ENCODE assay signal across 17 cellular contexts in genomic region chr13:96967248-96967745, GRCh38. TPM values are rescaled to one million over a fixed set of nuclear protein-coding genes. Genes with fewer than 3 reads are reported as not detected.
DNase-seq lines count a peak whose midpoint lies in the region; ATAC-seq, FAIRE-seq and TF ChIP-seq lines count a peak whose summit lies in the region.
"Had no signal": no experiment of that assay in that cellular context is flagged by ENCODE, and none has a peak within 500 bp of the region (broad histone marks: within the 10 kb centered on the region; RNA-seq: fewer than 3 reads in every experiment).

No MANE protein-coding gene starts in this region.

- TF ChIP-seq POLR2A in HepG2 (IDR thresholded peaks at IDR 0.05; ENCODE audit: insufficient read depth in 1 of 2, low read depth in 2 of 2, low read length in 2 of 2) (no peak), right lobe of liver (IDR thresholded peaks at IDR 0.05) (no peak), K562 (conservative IDR thresholded peaks at IDR 0.05) (no peak)

- DNase-seq in HepG2 (ENCODE audit: low spot score): peak; percentile 25
- no peak for DNase-seq in right lobe of liver
- peak; percentile 9 for DNase-seq in MG63
- peak; percentile 54 to 64 (median 60) for DNase-seq in K562 (ENCODE audit: extremely low read depth in 1 of 4, low spot score in 3 of 4)
- no peak for DNase-seq in T-helper 2 cell treated with Interferon-gamma antibody and Interleukin-4, amounts not matched to agents 5 μg/mL and 100 μg/mL, for 36 hours (ENCODE audit: low spot score)
- DNase-seq in SK-N-DZ (ENCODE audit: low spot score): no peak
- DNase-seq in hypothalamus (lab: John Stamatoyannopoulos, UW): no peak
- DNase-seq in NCI-H1930 (lab: John Stamatoyannopoulos, UW): no peak
- DNase-seq: activated CD8-positive, alpha-beta T cell treated with anti-CD3 and anti-CD28 coated beads, Interleukin-2, amount 10 ng/mL, durations not matched to agents 7 days and 5 days; activated naive CD4-positive, alpha-beta T cell treated with anti-CD3 and anti-CD28 coated beads for 36 hours; central memory CD4-positive, alpha-beta T cell; stimulated activated CD4-positive, alpha-beta T cell treated with anti-CD3 and anti-CD28 coated beads, Interleukin-4, amount 100 ng/mL, for 24 hours; stimulated activated naive CD4-positive, alpha-beta T cell treated with Interleukin-2 at 50 U/mL for 16 hours; T-helper 9 cell had no signal

- 6% methylated on average over 11 of the region's 12 CpGs for WGBS in HepG2 (ENCODE audit: low lambda C conversion rate)
- 67% methylated on average over 12 of the region's 12 CpGs for WGBS in right lobe of liver (ENCODE audit: insufficient coverage, low coverage, low lambda C conversion rate, missing lambda C conversion rate)
- WGBS in K562 (ENCODE audit: insufficient coverage, low coverage, missing lambda C conversion rate): 0% methylated on average over 4 of the region's 12 CpGs

- no peak overlapping the region for H2AFZ ChIP-seq in HepG2 (ENCODE audit: low read length)
- no peak overlapping the region for H2AFZ ChIP-seq in K562 (ENCODE audit: low read depth, low read length)

- no peaks in the 10 kb centered on the region for H3K4me1 Mint-ChIP-seq in T-helper 2 cell treated with Interferon-gamma antibody and Interleukin-4, amounts not matched to agents 5 μg/mL and 100 μg/mL, for 36 hours (ENCODE audit: low read depth)

- H3K9me3 ChIP-seq in HepG2 (ENCODE audit: low read length): no peaks in the 10 kb centered on the region
- peaks cover 0 to 6% (median 3%) of the 10 kb centered on the region in 4 donors for H3K9me3 ChIP-seq in right lobe of liver
- H3K9me3 ChIP-seq in MG63: peaks cover 2% of the 10 kb centered on the region; the same call in 1 of the 2 replicates
- no peaks in the 10 kb centered on the region for H3K9me3 ChIP-seq in K562 (replicated peaks; ENCODE audit: control insufficient read depth, insufficient read depth, low read depth, low read length)

- H4K20me1 ChIP-seq in HepG2 (ENCODE audit: insufficient read depth, low read length) (no peaks in the 10 kb centered on the region), K562 (replicated peaks; ENCODE audit: control insufficient read depth, insufficient read depth, low read length) (no peaks in the 10 kb centered on the region)

- no TSS peak for BruUV-seq in HepG2 (replicated peaks; lab: Mats Ljungman, UMichigan)
- no TSS peak for BruUV-seq in K562 (replicated peaks; lab: Mats Ljungman, UMichigan)

- no peaks in the 10 kb centered on the region for H3K27me3 Mint-ChIP-seq in T-helper 2 cell treated with Interferon-gamma antibody and Interleukin-4, amounts not matched to agents 5 μg/mL and 100 μg/mL, for 36 hours (ENCODE audit: low read depth)

- H3K4me2 ChIP-seq in HepG2 (ENCODE audit: low read depth, low read length) (peak overlapping the region; percentile 71), K562 (ENCODE audit: insufficient read depth, low read length) (peak overlapping the region; percentile 52)

- no peak for TF ChIP-seq EP300 in HepG2 (IDR thresholded peaks at IDR 0.05; ENCODE audit: low read depth in 2 of 2, low read length in 2 of 2)
- no peak for TF ChIP-seq EP300 in HepG2 (CRISPR knock-in tag; IDR thresholded peaks at IDR 0.05; ENCODE audit: borderline replicate concordance)
- TF ChIP-seq EP300 in K562 (IDR thresholded peaks at IDR 0.05; ENCODE audit: low read length): no peak

- H3K27ac Mint-ChIP-seq in T-helper 2 cell treated with Interferon-gamma antibody and Interleukin-4, amounts not matched to agents 5 μg/mL and 100 μg/mL, for 36 hours: no peak overlapping the region
- H3K27ac Mint-ChIP-seq: activated CD8-positive, alpha-beta T cell treated with anti-CD3 and anti-CD28 coated beads, Interleukin-2, amount 10 ng/mL, durations not matched to agents 7 days and 5 days; activated naive CD4-positive, alpha-beta T cell treated with anti-CD3 and anti-CD28 coated beads for 36 hours had no signal

- H3K9ac ChIP-seq in HepG2 (ENCODE audit: insufficient read depth, low read depth, low read length) (no peak overlapping the region), K562 (ENCODE audit: insufficient read depth in 1 of 2, low read depth in 2 of 2, low read length in 2 of 2) (no peak overlapping the region)

- ATAC-seq in HepG2 (peak; percentile 92), right lobe of liver (no peak), K562 (peak; percentile 93)
- ATAC-seq: activated CD8-positive, alpha-beta T cell treated with anti-CD3 and anti-CD28 coated beads, Interleukin-2, amount 10 ng/mL, durations not matched to agents 7 days and 5 days; esophagus mucosa had no signal

- H3K4me1 ChIP-seq in HepG2 (ENCODE audit: insufficient read depth, low read length) (0 out of 2 replicates have a peak, but pooled peaks cover 7% of the 10 kb centered on the region), right lobe of liver (no peaks in the 10 kb centered on the region), K562 (replicated peaks in 1 of 2; ENCODE audit: control insufficient read depth in 2 of 2, insufficient read depth in 2 of 2, low read length in 2 of 2) (no peaks in the 10 kb centered on the region)

- no peaks in the 10 kb centered on the region for H3K36me3 ChIP-seq in HepG2 (replicated peaks in 1 of 2; ENCODE audit: control insufficient read depth in 1 of 2, insufficient read depth in 2 of 2, low read length in 2 of 2)
- no peaks in the 10 kb centered on the region for H3K36me3 ChIP-seq in right lobe of liver
- H3K36me3 ChIP-seq in MG63: no peaks in the 10 kb centered on the region
- no peaks in the 10 kb centered on the region for H3K36me3 ChIP-seq in K562 (ENCODE audit: control insufficient read depth, insufficient read depth, low read length)

- FAIRE-seq in HepG2 (lab: Jason Lieb, UNC) (no peak), K562 (lab: Jason Lieb, UNC) (no peak)

- in situ Hi-C loops in HepG2 (cut with HindIII; ENCODE audit: extremely low pct_ligation_motif_present, low pct_unique_long_range_greater_than_20kb) (loop anchor here (10.0 to 25.0 kb wide), 3 partner anchors 822 to 1780 kb away; no protein-coding TSS in a partner anchor), K562 (cut with MboI) (loop anchor here (25.0 kb wide), 1 partner anchor 1455 kb away; no protein-coding TSS in a partner anchor)

- H3K4me3 ChIP-seq in HepG2 (replicated peaks in 1 of 3; ENCODE audit: insufficient read depth in 1 of 3, low read depth in 2 of 3, low read length in 3 of 3) (peak overlapping the region in 1 of 3 experiments; percentile 33; a peak in 3 of 6 replicates), right lobe of liver (no peak overlapping the region), MG63 (peak overlapping the region; percentile 22), K562 (peak overlapping the region; percentile 13; the same call in 1 of the 2 replicates)

- peaks cover 49% of the 10 kb centered on the region for H3K9me3 Mint-ChIP-seq in T-helper 2 cell treated with Interferon-gamma antibody and Interleukin-4, amounts not matched to agents 5 μg/mL and 100 μg/mL, for 36 hours

- POLR2A ChIA-PET in HepG2 (lab: Yijun Ruan, JAX) (no interaction called here), K562 (lab: Yijun Ruan, JAX) (no interaction called here)

- no peaks in the 10 kb centered on the region for H3K9me1 ChIP-seq in K562 (ENCODE audit: control insufficient read depth, insufficient read depth, low read length)

- TF ChIP-seq CTCF in HepG2 (CRISPR knock-in tag; IDR thresholded peaks at IDR 0.05) (peak; percentile 52), right lobe of liver (IDR thresholded peaks at IDR 0.05) (no peak), K562 (IDR thresholded peaks at IDR 0.05 in 2 of 3, conservative IDR thresholded peaks at IDR 0.05 in 1 of 3; ENCODE audit: insufficient read depth in 2 of 3, low read depth in 1 of 3, low read length in 3 of 3) (peak; percentile 16 to 51 (median 35); a peak in 4 of 6 replicates)

- no peak overlapping the region for H3K4me3 Mint-ChIP-seq in T-helper 2 cell treated with Interferon-gamma antibody and Interleukin-4, amounts not matched to agents 5 μg/mL and 100 μg/mL, for 36 hours
- H3K4me3 Mint-ChIP-seq: activated CD8-positive, alpha-beta T cell treated with anti-CD3 and anti-CD28 coated beads, Interleukin-2, amount 10 ng/mL, durations not matched to agents 7 days and 5 days; activated naive CD4-positive, alpha-beta T cell treated with anti-CD3 and anti-CD28 coated beads for 36 hours had no signal

- H3K27ac ChIP-seq in HepG2 (ENCODE audit: extremely low read length, insufficient read depth, low read length) (no peak overlapping the region), right lobe of liver (no peak overlapping the region), K562 (ENCODE audit: extremely low read depth, low read depth, low read length) (no peak overlapping the region)

- no peak for TF ChIP-seq RAD21 in HepG2 (CRISPR knock-in tag; IDR thresholded peaks at IDR 0.05)
- TF ChIP-seq RAD21 in K562 (CRISPR knock-in tag; conservative IDR thresholded peaks at IDR 0.05 in 1 of 2, IDR thresholded peaks at IDR 0.05 in 1 of 2): no peak

- intact Hi-C loops in HepG2 (cut with micrococcal nuclease; ENCODE audit: unreplicated experiment): loop anchor here (1.0 to 2.0 kb wide), 2 partner anchors 824 to 947 kb away; no protein-coding TSS in a partner anchor
- intact Hi-C loops in right lobe of liver (cut with DNase I): no loop called here
- intact Hi-C loops in K562 (cut with micrococcal nuclease): loop anchor here (5.0 to 10.0 kb wide), 4 partner anchors 145 to 1342 kb away; no protein-coding TSS in a partner anchor

- CTCF ChIA-PET in HepG2 (lab: Yijun Ruan, JAX; ENCODE audit: low intra/inter-chr PET ratio, low total read pairs) (interaction anchor here (0.9 to 2.3 kb wide), 3 partner anchors 145 to 947 kb away, joined by 3 to 15 read pairs (median 9); no protein-coding TSS in a partner anchor), K562 (lab: Yijun Ruan, JAX; ENCODE audit: low intra/inter-chr PET ratio) (interaction anchor here (0.6 to 1.0 kb wide), 3 partner anchors 694 to 946 kb away, joined by 3 to 5 read pairs (median 5); no protein-coding TSS in a partner anchor)

- H3K79me2 ChIP-seq in HepG2 (ENCODE audit: insufficient read depth, low read length) (no peaks in the 10 kb centered on the region), K562 (ENCODE audit: control insufficient read depth, insufficient read depth, low read length) (no peaks in the 10 kb centered on the region)

- H3K36me3 Mint-ChIP-seq in T-helper 2 cell treated with Interferon-gamma antibody and Interleukin-4, amounts not matched to agents 5 μg/mL and 100 μg/mL, for 36 hours (ENCODE audit: low read depth): no peaks in the 10 kb centered on the region

- H3K27me3 ChIP-seq in HepG2 (ENCODE audit: control insufficient read depth in 1 of 2, insufficient read depth in 2 of 2, low read length in 2 of 2) (no peaks in the 10 kb centered on the region; a peak in 2 of 5 replicates), right lobe of liver (no peaks in the 10 kb centered on the region), MG63 (no peaks in the 10 kb centered on the region; the same call in 1 of the 2 replicates), K562 (ENCODE audit: control insufficient read depth in 2 of 2, insufficient read depth in 2 of 2, low read length in 2 of 2) (no peaks in the 10 kb centered on the region)

RNA-seq across cellular contexts. Expression of gene OXGR1, which starts 27.0 kb away (rescaled TPM):
- total RNA-seq in HepG2 (2016; rRNA removed; fragmentation: Illumina TruSeq; extraction: Trizol): not detected in 2 replicates
- not detected in 2 replicates for total RNA-seq in HepG2 (2016; cell fraction: cytosol; rRNA removed; fragmentation: Illumina TruSeq; extraction: Trizol; ENCODE audit: low read depth)
- total RNA-seq in HepG2 (2016; cell fraction: insoluble cytoplasmic fraction; rRNA removed; fragmentation: Illumina TruSeq; extraction: Trizol): not detected in 2 replicates
- total RNA-seq in HepG2 (2016; cell fraction: membrane; rRNA removed; fragmentation: Illumina TruSeq; extraction: Trizol): not detected in 2 replicates
- total RNA-seq in HepG2 (2016; cell fraction: nucleus; rRNA removed; fragmentation: Illumina TruSeq; extraction: Trizol): not detected in 2 replicates
- not detected in 2 replicates for polyA plus RNA-seq in HepG2 (2011; rRNA removed)
- not detected in 2 replicates for polyA plus RNA-seq in HepG2 (2011; cell fraction: cytosol; rRNA removed)
- polyA plus RNA-seq in HepG2 (2011; cell fraction: nucleus; rRNA removed): not detected in 2 replicates
- not detected in 2 replicates for polyA plus RNA-seq in HepG2 (2012)
- not detected in 2 replicates for polyA plus RNA-seq in HepG2 (2016; cell fraction: cytosol; fragmentation: Illumina TruSeq; extraction: Trizol; ENCODE audit: low read depth)
- not detected in 2 replicates for polyA plus RNA-seq in HepG2 (2016; cell fraction: insoluble cytoplasmic fraction; fragmentation: Illumina TruSeq; extraction: Trizol; ENCODE audit: low read depth)
- not detected in 2 replicates for polyA plus RNA-seq in HepG2 (2016; cell fraction: membrane; fragmentation: Illumina TruSeq; extraction: Trizol; ENCODE audit: low read depth)
- polyA plus RNA-seq in HepG2 (2016; cell fraction: nucleus; fragmentation: Illumina TruSeq; extraction: Trizol; ENCODE audit: insufficient read depth, low read depth): not detected in 2 replicates
- polyA minus RNA-seq in HepG2 (2011; rRNA and poly(A)+ RNA removed; ENCODE audit: low replicate concordance): not detected in 2 replicates
- polyA minus RNA-seq in HepG2 (2011; cell fraction: cytosol; rRNA and poly(A)+ RNA removed): not detected in 2 replicates
- not detected in 2 replicates for polyA minus RNA-seq in HepG2 (2011; cell fraction: nucleus; rRNA and poly(A)+ RNA removed)
- not detected for total RNA-seq in right lobe of liver
- not detected in 2 replicates for total RNA-seq in MG63 (2014; rRNA removed; shearing (Covaris generic); ENCODE audit: low replicate concordance)
- not detected in 2 replicates for total RNA-seq in K562 (2011; cell fraction: chromatin; rRNA removed; ENCODE audit: low replicate concordance)
- total RNA-seq in K562 (2011; cell fraction: nucleolus; rRNA removed): not detected in 2 replicates
- not detected in 2 replicates for total RNA-seq in K562 (2011; cell fraction: nucleoplasm; rRNA removed)
- not detected in 2 replicates for total RNA-seq in K562 (2014; rRNA removed)
- not detected in 2 replicates for total RNA-seq in K562 (2014; rRNA removed; fragmentation: Illumina TruSeq; extraction: Trizol)
- not detected in 2 replicates for total RNA-seq in K562 (2015; rRNA removed; fragmentation: Illumina TruSeq; extraction: Trizol)
- not detected in 2 replicates for total RNA-seq in K562 (2021)
- not detected in 2 replicates for polyA plus RNA-seq in K562 (2011; rRNA removed)
- polyA plus RNA-seq in K562 (2011; cell fraction: cytosol; rRNA removed): not detected in 2 replicates
- not detected in 2 replicates for polyA plus RNA-seq in K562 (2011; cell fraction: nucleus; rRNA removed)
- polyA plus RNA-seq in K562 (2012): not detected in 2 replicates
- not detected in 2 replicates for polyA plus RNA-seq in K562 (2014; fragmentation: Illumina TruSeq; extraction: Trizol)
- polyA plus RNA-seq in K562 (2014; fragmentation: Nextera tagmentation; extraction: Ambion mirVana): under 1 TPM in 1 of 2 experiments, not detected in 1; 0.03 TPM
- not detected in 2 replicates for polyA plus RNA-seq in K562 (2014; rRNA removed)
- not detected in 2 replicates for polyA minus RNA-seq in K562 (2011; rRNA and poly(A)+ RNA removed)
- not detected in 2 replicates for polyA minus RNA-seq in K562 (2011; cell fraction: cytosol; rRNA and poly(A)+ RNA removed)
- not detected in 2 replicates for polyA minus RNA-seq in K562 (2011; cell fraction: nucleus; rRNA and poly(A)+ RNA removed)
- 0.20 and 2.9 TPM in 2 replicates for polyA plus RNA-seq in SK-N-DZ (2014; cell fraction: cytosol; rRNA removed)
- polyA plus RNA-seq in SK-N-DZ (2014; cell fraction: nucleus; rRNA removed): 0.19 and 0.22 TPM in 2 replicates
- total RNA-seq: activated CD8-positive, alpha-beta T cell treated with anti-CD3 and anti-CD28 coated beads, Interleukin-2, amount 10 ng/mL, durations not matched to agents 7 days and 5 days; activated naive CD4-positive, alpha-beta T cell treated with anti-CD3 and anti-CD28 coated beads for 36 hours; mononuclear cell; pulmonary artery endothelial cell had no signal

Comparison
In these comparisons a context has a peak if more than half of its experiments do, and no peak if none do; other contexts are left out.
1. ATAC-seq: peak in HepG2 (single experiment) and K562 (single experiment); none in right lobe of liver (0 of 4).
2. DNase-seq: peak in HepG2 (single experiment), MG63 (single experiment) and K562 (4 of 4); none in right lobe of liver (0 of 3), T-helper 2 cell treated with Interferon-gamma antibody and Interleukin-4, amounts not matched to agents 5 μg/mL and 100 μg/mL, for 36 hours (single experiment), SK-N-DZ (single experiment), hypothalamus (0 of 51) and NCI-H1930 (0 of 2).
3. CTCF ChIP-seq: peak in HepG2 (single experiment) and K562 (3 of 3); none in right lobe of liver (0 of 4).
4. intact Hi-C loops: an anchor here in HepG2 (1.0 to 2.0 kb wide) and K562 (5.0 to 10.0 kb wide); none called in right lobe of liver.
5. H3K4me3 ChIP-seq: peak in MG63 (single experiment) and K562 (single experiment); none in right lobe of liver (0 of 3).
6. Of the 241 proteins assayed by ChIP-seq in both HepG2 and K562: peak only in HepG2: PATZ1 and STAG1; only in K562: none; in both: CTCF; in neither: 238.